ENCODE assay signal across 8 cellular contexts in genomic region chr5:160271396-160271795, GRCh38. TPM values are rescaled to one million over a fixed set of nuclear protein-coding genes. Genes with fewer than 3 reads are reported as not detected.
DNase-seq lines count a peak whose midpoint lies in the region; ATAC-seq and TF ChIP-seq lines count a peak whose summit lies in the region.

No MANE protein-coding gene starts in this region.

- H3K9me3 Mint-ChIP-seq in endodermal cell (no peaks in the 10 kb centered on the region), osteocyte (ENCODE audit: unreplicated experiment) (no peaks in the 10 kb centered on the region)
- no peaks in the 10 kb centered on the region for H3K9me3 Mint-ChIP-seq in CD4-positive, alpha-beta T cell

- H3K9ac ChIP-seq in Loucy (ENCODE audit: low read depth, low read length, poor library complexity, severe bottlenecking), result peak overlapping the region; percentile 78
- no peak overlapping the region for H3K9ac ChIP-seq in endodermal cell (ENCODE audit: extremely low read depth, low read length, poor library complexity, severe bottlenecking)
- no peak overlapping the region for H3K9ac ChIP-seq in MM.1S (ENCODE audit: low read length)

- H3K36me3 Mint-ChIP-seq in endodermal cell (ENCODE audit: low read depth) (peaks cover 24% of the 10 kb centered on the region), osteocyte (ENCODE audit: unreplicated experiment) (peaks cover 10% of the 10 kb centered on the region)
- H3K36me3 Mint-ChIP-seq in CD4-positive, alpha-beta T cell (ENCODE audit: low read depth), result no peaks in the 10 kb centered on the region

- H2AFZ ChIP-seq in Loucy (ENCODE audit: low read length), result no peak overlapping the region; the same call in 1 of the 2 replicates
- H2AFZ ChIP-seq in MM.1S (ENCODE audit: low read length), result no peak overlapping the region

- CTCF ChIA-PET in CD4-positive, alpha-beta T cell (lab: Charles Lee), result no interaction called here

- H3K9me2 ChIP-seq in Loucy (replicated peaks; ENCODE audit: low read depth, low read length) (no peaks in the 10 kb centered on the region), MM.1S (replicated peaks; ENCODE audit: insufficient read depth, low read length) (no peaks in the 10 kb centered on the region)

- DNase-seq in endodermal cell (peak; percentile 69), osteocyte (ENCODE audit: extremely low spot score, unreplicated experiment) (no peak), MM.1S (no peak), NCI-H187 (lab: John Stamatoyannopoulos, UW) (no peak)
- no peak for DNase-seq in CD4-positive, alpha-beta T cell
- DNase-seq in activated effector memory CD4-positive, alpha-beta T cell treated with anti-CD3 and anti-CD28 coated beads, Interleukin-2, amount 50 U/mL, for 16 hours, result no peak

- ATAC-seq in GM19025 (IDR thresholded peaks at IDR 0.05; ENCODE audit: low read depth, unreplicated experiment), result peak; percentile 68
- ATAC-seq in CD4-positive, alpha-beta T cell (ENCODE audit: poor library complexity), result no peak

- intact Hi-C loops in CD4-positive, alpha-beta T cell (cut with DNase I, micrococcal nuclease), result no loop called here

- peaks cover 12% of the 10 kb centered on the region; the same call in 1 of the 2 replicates for H3K79me2 ChIP-seq in Loucy (ENCODE audit: insufficient read depth, low read length)
- no peaks in the 10 kb centered on the region for H3K79me2 ChIP-seq in MM.1S (ENCODE audit: low read length)

- peaks cover 7% of the 10 kb centered on the region; the same call in 1 of the 2 replicates for H3K36me3 ChIP-seq in Loucy (ENCODE audit: insufficient read depth, low read length)
- H3K36me3 ChIP-seq in endodermal cell (ENCODE audit: control insufficient read depth, insufficient read depth, low read length), result no peaks in the 10 kb centered on the region
- H3K36me3 ChIP-seq in MM.1S (replicated peaks; ENCODE audit: insufficient read depth, low read length), result no peaks in the 10 kb centered on the region

- 75 to 78% methylated on average over 8 of the region's 8 CpGs for WGBS in endodermal cell (ENCODE audit: insufficient coverage in 1 of 2, insufficient read length in 1 of 2), 2 experiments

- H3F3A ChIP-seq in Loucy (ENCODE audit: low read depth), result peaks cover 14% of the 10 kb centered on the region
- H3F3A ChIP-seq in MM.1S (ENCODE audit: insufficient read depth, low read length), result no peaks in the 10 kb centered on the region

- H3K4me1 ChIP-seq in Loucy (ENCODE audit: insufficient read depth, low read length, poor library complexity, severe bottlenecking) (peaks cover 53% of the 10 kb centered on the region), endodermal cell (ENCODE audit: control insufficient read depth, insufficient read depth, low read length) (no peaks in the 10 kb centered on the region), MM.1S (ENCODE audit: low read length) (no peaks in the 10 kb centered on the region)

- H3K27me3 ChIP-seq in Loucy (ENCODE audit: insufficient read depth, low read length, poor library complexity, severe bottlenecking) (no peaks in the 10 kb centered on the region), endodermal cell (ENCODE audit: control insufficient read depth, insufficient read depth, low read length, poor library complexity, severe bottlenecking) (no peaks in the 10 kb centered on the region), MM.1S (replicated peaks; ENCODE audit: insufficient read depth, low read length) (no peaks in the 10 kb centered on the region)
- no peaks in the 10 kb centered on the region for H3K27me3 ChIP-seq in CD4-positive, alpha-beta T cell (ENCODE audit: control insufficient read depth, insufficient read depth, low read length)

- H3K27me3 Mint-ChIP-seq in endodermal cell (ENCODE audit: insufficient read depth) (no peaks in the 10 kb centered on the region), osteocyte (ENCODE audit: unreplicated experiment) (no peaks in the 10 kb centered on the region)
- no peaks in the 10 kb centered on the region for H3K27me3 Mint-ChIP-seq in CD4-positive, alpha-beta T cell

- no peak overlapping the region for H3K4me3 Mint-ChIP-seq in endodermal cell
- no peak overlapping the region for H3K4me3 Mint-ChIP-seq in osteocyte (ENCODE audit: unreplicated experiment)
- no peak overlapping the region for H3K4me3 Mint-ChIP-seq in CD4-positive, alpha-beta T cell

- no peak overlapping the region for H3K27ac Mint-ChIP-seq in endodermal cell
- peak overlapping the region; percentile 79 for H3K27ac Mint-ChIP-seq in osteocyte (ENCODE audit: unreplicated experiment)
- H3K27ac Mint-ChIP-seq in CD4-positive, alpha-beta T cell, result no peak overlapping the region

- H3K27ac ChIP-seq in endodermal cell (ENCODE audit: low read depth, low read length), result no peak overlapping the region
- no peak overlapping the region for H3K27ac ChIP-seq in MM.1S (ENCODE audit: low read length)
- H3K27ac ChIP-seq in CD4-positive, alpha-beta T cell (ENCODE audit: low read depth, low read length), result no peak overlapping the region

- no peaks in the 10 kb centered on the region for H4K20me1 ChIP-seq in Loucy (ENCODE audit: insufficient read depth, low read length, poor library complexity, severe bottlenecking)
- no peaks in the 10 kb centered on the region for H4K20me1 ChIP-seq in MM.1S (ENCODE audit: insufficient read depth, low read length)

- H3K4me1 Mint-ChIP-seq in endodermal cell (peaks cover 33% of the 10 kb centered on the region), osteocyte (ENCODE audit: unreplicated experiment) (peaks cover 23% of the 10 kb centered on the region)
- H3K4me1 Mint-ChIP-seq in CD4-positive, alpha-beta T cell (ENCODE audit: low read depth), result peaks cover 5% of the 10 kb centered on the region

- POLR2A ChIA-PET in CD4-positive, alpha-beta T cell (lab: Charles Lee), result no interaction called here

- peak overlapping the region; percentile 66 for H3K4me3 ChIP-seq in Loucy (ENCODE audit: low read length, poor library complexity, severe bottlenecking)
- no peak overlapping the region for H3K4me3 ChIP-seq in endodermal cell (ENCODE audit: low read length)
- no peak overlapping the region for H3K4me3 ChIP-seq in MM.1S (ENCODE audit: low read length)

- H3K4me2 ChIP-seq in Loucy (ENCODE audit: low read depth, low read length, poor library complexity, severe bottlenecking) (peak overlapping the region; percentile 85), MM.1S (ENCODE audit: low read depth, low read length) (no peak overlapping the region)

- H3K9me3 ChIP-seq in Loucy (ENCODE audit: insufficient read depth, low read depth, low read length) (no peaks in the 10 kb centered on the region), endodermal cell (ENCODE audit: control insufficient read depth, low read length) (no peaks in the 10 kb centered on the region), MM.1S (replicated peaks; ENCODE audit: insufficient read depth, low read length) (no peaks in the 10 kb centered on the region)
- H3K9me3 ChIP-seq in CD4-positive, alpha-beta T cell (ENCODE audit: control insufficient read depth, low read length), result no peaks in the 10 kb centered on the region

- TF ChIP-seq CTCF in Loucy (conservative IDR thresholded peaks at IDR 0.05; ENCODE audit: low read length) (no peak), endodermal cell (conservative IDR thresholded peaks at IDR 0.05) (no peak), osteocyte (IDR thresholded peaks at IDR 0.05) (no peak), MM.1S (IDR thresholded peaks at IDR 0.05; ENCODE audit: low read length) (no peak)
- no peak for TF ChIP-seq CTCF in CD4-positive, alpha-beta T cell (IDR thresholded peaks at IDR 0.05)

RNA-seq across cellular contexts. Expression of gene CCNJL, which starts 41.0 kb away (rescaled TPM):
- total RNA-seq in endodermal cell (10 to 100 TPM; 14.1 to 18.7 TPM), osteocyte (8.2 and 8.4 TPM in 2 replicates)
- polyA plus RNA-seq in endodermal cell (2013, experiment 1 of 2), result 19.3 TPM
- polyA plus RNA-seq in endodermal cell (2013, experiment 2 of 2), result 18.7 TPM
- not detected for total RNA-seq in CD4-positive, alpha-beta T cell

RNA-seq across cellular contexts. Expression of gene FABP6, which starts 42.1 kb away (rescaled TPM):
- total RNA-seq in endodermal cell, result 1 to 10 TPM in 1 of 2 donors, under 1 TPM in 1; 0.37 to 1.9 TPM
- 1.1 TPM for polyA plus RNA-seq in endodermal cell (2013, experiment 1 of 2)
- polyA plus RNA-seq in endodermal cell (2013, experiment 2 of 2), result not detected
- total RNA-seq in osteocyte, result not detected in 2 replicates
- not detected for total RNA-seq in CD4-positive, alpha-beta T cell
